8 cellular contexts compared by ENCODE assay signal in genomic region chr12:16165506-16165905, GRCh38.
A peak's percentile ranks its signal among the peaks of the same experiment; 100 is the strongest.
DNase-seq lines count a peak whose midpoint lies in the region; ATAC-seq and TF ChIP-seq lines count a peak whose summit lies in the region.

No MANE protein-coding gene starts in this region.

- no peak for ATAC-seq in activated CD4-positive, alpha-beta T cell treated with anti-CD3 and anti-CD28 coated beads for 36 hours
- ATAC-seq in GM21717 (IDR thresholded peaks at IDR 0.05; ENCODE audit: unreplicated experiment), result no peak
- no peak for ATAC-seq in HG02642 (IDR thresholded peaks at IDR 0.05; ENCODE audit: poor library complexity, unreplicated experiment)

- DNase-seq in activated CD4-positive, alpha-beta T cell treated with anti-CD3 and anti-CD28 coated beads for 36 hours, result peak; percentile 4
- no peak for DNase-seq in activated CD4-positive, alpha-beta T cell treated with anti-CD3 and anti-CD28 coated beads, Interleukin-2, amount 50 U/mL, for 1 hour
- DNase-seq in NCI-H146 treated with DMSO at 0.1 percent for 48 hours (lab: John Stamatoyannopoulos, UW; ENCODE audit: unreplicated experiment) (peak; percentile 88), hepatic stellate cell (ENCODE audit: low spot score) (peak; percentile 7), testis (peak; percentile 47)

- H3K27ac ChIP-seq in VCaP (no peak overlapping the region), testis (no peak overlapping the region)

- H3K9me3 ChIP-seq in testis, result no peaks in the 10 kb centered on the region

- H3K36me3 Mint-ChIP-seq in activated CD4-positive, alpha-beta T cell treated with anti-CD3 and anti-CD28 coated beads for 36 hours (ENCODE audit: low read depth), result no peaks in the 10 kb centered on the region

- H3K36me3 ChIP-seq in testis (ENCODE audit: low read depth, missing control alignments), result no peaks in the 10 kb centered on the region

- H3K27me3 Mint-ChIP-seq in activated CD4-positive, alpha-beta T cell treated with anti-CD3 and anti-CD28 coated beads for 36 hours, result no peaks in the 10 kb centered on the region

- H3K9me3 Mint-ChIP-seq in activated CD4-positive, alpha-beta T cell treated with anti-CD3 and anti-CD28 coated beads for 36 hours (ENCODE audit: low read depth), result peaks cover 2% of the 10 kb centered on the region

- CTCF ChIA-PET in activated CD4-positive, alpha-beta T cell treated with anti-CD3 and anti-CD28 coated beads for 36 hours (lab: Charles Lee), result no interaction called here

- 16 to 26% methylated on average over 2 of the region's 2 CpGs for WGBS in testis, 2 donors

- POLR2A ChIA-PET in activated CD4-positive, alpha-beta T cell treated with anti-CD3 and anti-CD28 coated beads for 36 hours (lab: Charles Lee), result no interaction called here

- H3K27ac Mint-ChIP-seq in activated CD4-positive, alpha-beta T cell treated with anti-CD3 and anti-CD28 coated beads for 36 hours, result no peak overlapping the region

- H3K4me1 ChIP-seq in testis, result no peaks in the 10 kb centered on the region

- TF ChIP-seq CTCF in VCaP (conservative IDR thresholded peaks at IDR 0.05) (peak; percentile 83), testis (IDR thresholded peaks at IDR 0.05) (peak; percentile 16 to 30 (median 23))

- no peak overlapping the region for H3K4me3 ChIP-seq in testis

- H3K4me1 Mint-ChIP-seq in activated CD4-positive, alpha-beta T cell treated with anti-CD3 and anti-CD28 coated beads for 36 hours, result no peaks in the 10 kb centered on the region

- intact Hi-C loops in activated CD4-positive, alpha-beta T cell treated with anti-CD3 and anti-CD28 coated beads for 36 hours (cut with DNase I, micrococcal nuclease), result no loop called here
- intact Hi-C loops in testis (cut with DNase I; ENCODE audit: low total_unique reads), result no loop called here

- H3K4me3 Mint-ChIP-seq in activated CD4-positive, alpha-beta T cell treated with anti-CD3 and anti-CD28 coated beads for 36 hours, result no peak overlapping the region

- TF ChIP-seq POLR2A in testis (IDR thresholded peaks at IDR 0.05), result no peak

- H3K27me3 ChIP-seq in testis, result no peaks in the 10 kb centered on the region
